9 cellular contexts compared by ENCODE assay signal in the genomic region with DNA sequence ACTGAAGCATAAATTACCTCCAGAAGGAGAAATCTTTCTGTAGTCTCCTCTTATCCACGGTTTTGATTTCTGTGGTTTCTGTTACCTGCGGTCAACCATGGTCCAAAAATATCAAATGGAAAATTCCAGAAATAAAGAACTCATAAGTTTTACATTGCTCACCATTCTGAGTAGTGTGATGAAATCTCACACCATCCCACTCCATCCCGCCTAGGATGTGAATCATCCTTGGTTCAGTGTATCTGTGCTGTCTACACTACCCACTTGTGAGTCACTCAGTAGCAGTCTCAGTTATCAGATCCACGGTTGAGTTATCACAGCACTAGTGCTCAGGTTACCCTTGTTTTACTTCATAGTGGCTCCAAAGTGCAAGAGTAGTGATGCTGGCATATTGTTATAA.
DNase-seq lines count a peak whose midpoint lies in the region; ATAC-seq and TF ChIP-seq lines count a peak whose summit lies in the region.
"Had no signal": no experiment of that assay in that cellular context is flagged by ENCODE, and none has a peak within 500 bp of the region (broad histone marks: within the 10 kb centered on the region; RNA-seq: fewer than 3 reads in every experiment).

No MANE protein-coding gene starts in this region.

- H3K36me3 Mint-ChIP-seq in stimulated activated memory B cell treated with anti-CD40 and anti-IgM and Interleukin-4, amounts not matched to agents 10 μg/mL and 1 μg/mL and 100 μg/mL, for 72 hours, result no peaks in the 10 kb centered on the region

- no peak for TF ChIP-seq CTCF in cardiac fibroblast (IDR thresholded peaks at IDR 0.05; ENCODE audit: low read depth, low read length)

- H3K4me3 Mint-ChIP-seq in stimulated activated memory B cell treated with anti-CD40 and anti-IgM and Interleukin-4, amounts not matched to agents 10 μg/mL and 1 μg/mL and 100 μg/mL, for 72 hours, result no peak overlapping the region

- no peak overlapping the region for H3K27ac Mint-ChIP-seq in stimulated activated memory B cell treated with anti-CD40 and anti-IgM and Interleukin-4, amounts not matched to agents 10 μg/mL and 1 μg/mL and 100 μg/mL, for 72 hours

- DNase-seq in CD1c-positive myeloid dendritic cell (ENCODE audit: extremely low spot score), result peak; percentile 17
- peak; percentile 87 to 98 for DNase-seq in cardiac fibroblast (ENCODE audit: low read depth in 2 of 2)
- peak; percentile 99 for DNase-seq in non-pigmented ciliary epithelial cell (ENCODE audit: low read depth)
- DNase-seq in hippocampal formation (lab: John Stamatoyannopoulos, UW), result no peak
- DNase-seq in NCI-H187 (lab: John Stamatoyannopoulos, UW), result no peak
- no peak for DNase-seq in T1000 (lab: John Stamatoyannopoulos, UW)
- DNase-seq: posterior cingulate gyrus had no signal

- no peaks in the 10 kb centered on the region for H3K4me1 Mint-ChIP-seq in stimulated activated memory B cell treated with anti-CD40 and anti-IgM and Interleukin-4, amounts not matched to agents 10 μg/mL and 1 μg/mL and 100 μg/mL, for 72 hours

- no peak overlapping the region for H3K4me3 ChIP-seq in cardiac fibroblast (replicated peaks in 1 of 2; ENCODE audit: low read depth in 2 of 2, low read length in 2 of 2)

- peaks cover 3% of the 10 kb centered on the region for H3K9me3 Mint-ChIP-seq in stimulated activated memory B cell treated with anti-CD40 and anti-IgM and Interleukin-4, amounts not matched to agents 10 μg/mL and 1 μg/mL and 100 μg/mL, for 72 hours

- H3K27me3 Mint-ChIP-seq in stimulated activated memory B cell treated with anti-CD40 and anti-IgM and Interleukin-4, amounts not matched to agents 10 μg/mL and 1 μg/mL and 100 μg/mL, for 72 hours, result no peaks in the 10 kb centered on the region

- ATAC-seq in HG03378 (IDR thresholded peaks at IDR 0.05; ENCODE audit: unreplicated experiment), result peak; percentile 71
- ATAC-seq in stimulated activated memory B cell treated with anti-CD40 and anti-IgM and Interleukin-4, amounts not matched to agents 10 μg/mL and 1 μg/mL and 100 μg/mL, for 72 hours, result no peak

Comparison
In these comparisons a context has a peak if more than half of its experiments do, and no peak if none do; other contexts are left out.
1. DNase-seq: peak in CD1c-positive myeloid dendritic cell (single experiment), cardiac fibroblast (2 of 2) and non-pigmented ciliary epithelial cell (single experiment); none in hippocampal formation (0 of 2), NCI-H187 (0 of 2) and T1000 (single experiment).